In the genomic region with DNA sequence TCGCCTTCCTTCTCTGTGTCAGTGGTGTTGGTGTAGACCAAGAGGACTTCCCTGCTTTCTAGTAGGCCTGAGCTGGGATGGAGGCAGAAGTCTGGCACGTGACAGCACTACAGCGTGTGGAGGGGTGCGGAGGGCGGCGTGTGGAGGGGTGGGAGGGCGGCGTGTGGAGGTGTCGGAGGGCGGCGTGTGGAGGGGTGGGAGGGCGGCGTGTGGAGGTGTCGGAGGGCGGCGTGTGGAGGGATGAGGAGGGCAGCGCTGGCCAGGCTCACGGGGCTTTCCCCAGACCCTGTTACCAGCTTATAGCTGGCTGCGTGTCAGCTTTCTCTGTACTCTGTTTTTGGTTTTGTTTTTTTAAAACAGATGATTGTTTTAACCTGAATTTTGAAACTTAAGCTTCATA, we compare ENCODE assay signal across 20 cellular contexts.
"Had no signal": no experiment of that assay in that cellular context is flagged by ENCODE, and none has a peak within 500 bp of the region (broad histone marks: within the 10 kb centered on the region; RNA-seq: fewer than 3 reads in every experiment).

No MANE protein-coding gene starts in this region.

- H3K9me3 ChIP-seq: heart right ventricle, left ventricle myocardium inferior, lower lobe of right lung, neutrophil, right atrium auricular region, suprapubic skin, tibial artery, upper lobe of left lung had no signal

- H3K4me3 ChIP-seq: coronary artery, heart right ventricle, left ventricle myocardium inferior, lower lobe of right lung, right atrium auricular region, smooth muscle cell, suprapubic skin, tibial artery, upper lobe of left lung had no signal

- H3K9me3 Mint-ChIP-seq: memory B cell, mesothelial cell of epicardium, nephron had no signal

- H3K27me3 Mint-ChIP-seq: memory B cell had no signal

- H3K27ac Mint-ChIP-seq: memory B cell, mesothelial cell of epicardium, nephron had no signal

- ATAC-seq: esophagus mucosa; stimulated activated naive CD8-positive, alpha-beta T cell treated with anti-CD3 and anti-CD28 coated beads, Interleukin-15, Interleukin-2, amounts not matched to agents 100 U/mL and 50 U/mL, for 24 hours had no signal

- DNase-seq: effector CD4-positive, alpha-beta T cell; heart right ventricle; hypothalamus; islet precursor cell; left ventricle myocardium inferior; lower lobe of right lung; posterior cingulate gyrus; stimulated activated CD4-positive, alpha-beta T cell treated with anti-CD3 and anti-CD28 coated beads, Interleukin-2, amount 100 ng/mL, for 48 hours; stimulated activated naive CD8-positive, alpha-beta T cell treated with anti-CD3 and anti-CD28 coated beads, Interleukin-15, Interleukin-2, amounts not matched to agents 100 U/mL and 50 U/mL, for 24 hours; tibial artery had no signal

- H3K27me3 ChIP-seq: heart right ventricle, neutrophil, right atrium auricular region, suprapubic skin, tibial artery, upper lobe of left lung had no signal

- H3K4me1 Mint-ChIP-seq: memory B cell, mesothelial cell of epicardium had no signal

- H3K4me2 ChIP-seq: smooth muscle cell had no signal

- H3K27ac ChIP-seq: heart right ventricle, left ventricle myocardium inferior, lower lobe of right lung, neutrophil, right atrium auricular region, suprapubic skin, tibial artery, upper lobe of left lung had no signal

- H3K4me3 Mint-ChIP-seq: memory B cell, mesothelial cell of epicardium, nephron had no signal

- H3K4me1 ChIP-seq: lower lobe of right lung, right atrium auricular region, suprapubic skin, upper lobe of left lung had no signal
